ENCODE assay signal across 7 cellular contexts in genomic region chr4:14871676-14872430, GRCh38.
DNase-seq lines count a peak whose midpoint lies in the region; ATAC-seq and TF ChIP-seq lines count a peak whose summit lies in the region.

No MANE protein-coding gene starts in this region.

- no peak for TF ChIP-seq POLR2A in adrenal gland (IDR thresholded peaks at IDR 0.05)

- no peaks in the 10 kb centered on the region for H3K9me3 ChIP-seq in adrenal gland (replicated peaks in 1 of 3)
- H3K9me3 ChIP-seq in neutrophil = no peaks in the 10 kb centered on the region

- ATAC-seq in HG02678 (IDR thresholded peaks at IDR 0.05; ENCODE audit: unreplicated experiment) (no peak), HG02610 (IDR thresholded peaks at IDR 0.05; ENCODE audit: unreplicated experiment) (no peak)

- H3K27me3 ChIP-seq in adrenal gland (no peaks in the 10 kb centered on the region), neutrophil (no peaks in the 10 kb centered on the region)

- H3K4me3 ChIP-seq in adrenal gland (no peak overlapping the region), neutrophil (ENCODE audit: low read depth in 1 of 2, low read length in 1 of 2) (no peak overlapping the region)

- DNase-seq in NAMALWA (ENCODE audit: low spot score) (peak; percentile 45), adrenal gland (peak in 5 of 7 donors; percentile 16 to 59 (median 40)), NCI-H774 (lab: John Stamatoyannopoulos, UW) (no peak)

- WGBS in adrenal gland, 4 donors = 64 to 73% (median 70%) methylated on average over 5 to 6 of the region's 6 CpGs

- H3K27ac ChIP-seq in adrenal gland = no peak overlapping the region
- H3K27ac ChIP-seq in neutrophil = no peak overlapping the region

- peaks cover 0 to under 1% of the 10 kb centered on the region in 2 donors for H3K4me1 ChIP-seq in adrenal gland (replicated peaks in 1 of 2)
- peaks cover 5 to 8% of the 10 kb centered on the region in 2 experiments for H3K4me1 ChIP-seq in neutrophil (ENCODE audit: control insufficient read depth in 1 of 2, insufficient read depth in 1 of 2, low read depth in 1 of 2, low read length in 1 of 2)

- no peaks in the 10 kb centered on the region for H3K36me3 ChIP-seq in adrenal gland (replicated peaks in 1 of 2)
- no peaks in the 10 kb centered on the region for H3K36me3 ChIP-seq in neutrophil

- intact Hi-C loops in adrenal gland (cut with DNase I) = no loop called here

- TF ChIP-seq CTCF in GM12874 (IDR thresholded peaks at IDR 0.05; ENCODE audit: insufficient read depth, low read depth, low read length) = peak; percentile 53
- TF ChIP-seq CTCF in adrenal gland (IDR thresholded peaks at IDR 0.05) = peak in 3 of 6 experiments; percentile 4 to 41 (median 35)
- TF ChIP-seq CTCF in neutrophil (IDR thresholded peaks at IDR 0.05) = peak; percentile 13
